8 cellular contexts compared by ENCODE assay signal in genomic region chr3:4834403-4834866, GRCh38.
DNase-seq lines count a peak whose midpoint lies in the region; ATAC-seq and TF ChIP-seq lines count a peak whose summit lies in the region.

No MANE protein-coding gene starts in this region.

- H3K4me1 ChIP-seq in stomach: peaks cover 0 to 20% (median 0%) of the 10 kb centered on the region in 4 donors

- H3K4me3 Mint-ChIP-seq in WTC11: no peak overlapping the region

- H3K27me3 ChIP-seq in stomach (no peaks in the 10 kb centered on the region), brain microvascular endothelial cell (replicated peaks) (no peaks in the 10 kb centered on the region)

- TF ChIP-seq CTCF in stomach (IDR thresholded peaks at IDR 0.05) (no peak), WTC11 (IDR thresholded peaks at IDR 0.05) (no peak), brain microvascular endothelial cell (IDR thresholded peaks at IDR 0.05; ENCODE audit: low read depth, low read length, missing control alignments) (no peak)

- H3K36me3 ChIP-seq in stomach: peaks cover 0 to 45% (median 30%) of the 10 kb centered on the region in 4 donors
- no peaks in the 10 kb centered on the region for H3K36me3 ChIP-seq in brain microvascular endothelial cell (replicated peaks)

- 66 to 80% (median 75%) methylated on average over 8 of the region's 8 CpGs for WGBS in stomach, 5 donors

- DNase-seq in T-helper 9 cell (peak; percentile 56), stomach (peak; percentile 45), WTC11 (ENCODE audit: low spot score) (no peak), HPDE6-E6E7 (ENCODE audit: extremely low spot score) (no peak), brain microvascular endothelial cell (no peak)
- DNase-seq in effector CD4-positive, alpha-beta T cell: peak; percentile 57

- peak; percentile 29 for ATAC-seq in GM18519 (IDR thresholded peaks at IDR 0.05; ENCODE audit: low FRiP score, unreplicated experiment)
- ATAC-seq in HG03025 (IDR thresholded peaks at IDR 0.05; ENCODE audit: low FRiP score, unreplicated experiment): peak; percentile 49
- ATAC-seq in WTC11: no peak

- no peak overlapping the region for H3K27ac Mint-ChIP-seq in WTC11

- no peaks in the 10 kb centered on the region for H3K9me3 Mint-ChIP-seq in WTC11

- intact Hi-C loops in stomach (cut with DNase I; ENCODE audit: low total_unique reads): no loop called here

- H3K27ac ChIP-seq in stomach (peak overlapping the region in 1 of 5 donors; percentile 27), brain microvascular endothelial cell (no peak overlapping the region)

- no peak for TF ChIP-seq POLR2A in stomach (IDR thresholded peaks at IDR 0.05)

- CTCF ChIA-PET in WTC11 (lab: Charles Lee): no interaction called here

- no peaks in the 10 kb centered on the region for H3K27me3 Mint-ChIP-seq in WTC11 (ENCODE audit: low read depth)

- no peak overlapping the region for H3K4me3 ChIP-seq in stomach
- H3K4me3 ChIP-seq in brain microvascular endothelial cell (ENCODE audit: low read depth, low read length): no peak overlapping the region

- H3K9me3 ChIP-seq in stomach: no peaks in the 10 kb centered on the region

- no peaks in the 10 kb centered on the region for H3K36me3 Mint-ChIP-seq in WTC11

- POLR2A ChIA-PET in WTC11 (lab: Charles Lee): no interaction called here

- peaks cover 17% of the 10 kb centered on the region for H3K4me1 Mint-ChIP-seq in WTC11

- in situ Hi-C loops in brain microvascular endothelial cell (cut with HindIII; ENCODE audit: low pct_ligation_motif_present, low sequenced_read_pairs): no loop called here

- TF ChIP-seq EP300 in stomach (IDR thresholded peaks at IDR 0.05): no peak

TF ChIP-seq in WTC11, 78 proteins besides CTCF, POLR2A, EP300 and RAD21:
- TF ChIP-seq, protein P1, sequence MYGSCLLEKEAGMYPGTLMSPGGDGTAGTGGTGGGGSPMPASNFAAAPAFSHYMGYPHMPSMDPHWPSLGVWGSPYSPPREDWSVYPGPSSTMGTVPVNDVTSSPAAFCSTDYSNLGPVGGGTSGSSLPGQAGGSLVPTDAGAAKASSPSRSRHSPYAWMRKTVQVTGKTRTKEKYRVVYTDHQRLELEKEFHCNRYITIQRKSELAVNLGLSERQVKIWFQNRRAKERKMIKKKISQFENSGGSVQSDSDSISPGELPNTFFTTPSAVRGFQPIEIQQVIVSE (CRISPR knock-in tag; IDR thresholded peaks at IDR 0.05; ENCODE audit: borderline replicate concordance): no peak
- no peak for TF ChIP-seq ZNF263 (CRISPR knock-in tag; IDR thresholded peaks at IDR 0.05; ENCODE audit: low read depth)
- no peak for TF ChIP-seq HMGA2 (CRISPR knock-in tag; IDR thresholded peaks at IDR 0.05)
- TF ChIP-seq AFF4 (CRISPR knock-in tag; IDR thresholded peaks at IDR 0.05; ENCODE audit: borderline replicate concordance): no peak
- no peak for TF ChIP-seq ERG (CRISPR knock-in tag; IDR thresholded peaks at IDR 0.05)
- no peak for TF ChIP-seq NFE2L1 (CRISPR knock-in tag; IDR thresholded peaks at IDR 0.05)
- TF ChIP-seq, protein P2, sequence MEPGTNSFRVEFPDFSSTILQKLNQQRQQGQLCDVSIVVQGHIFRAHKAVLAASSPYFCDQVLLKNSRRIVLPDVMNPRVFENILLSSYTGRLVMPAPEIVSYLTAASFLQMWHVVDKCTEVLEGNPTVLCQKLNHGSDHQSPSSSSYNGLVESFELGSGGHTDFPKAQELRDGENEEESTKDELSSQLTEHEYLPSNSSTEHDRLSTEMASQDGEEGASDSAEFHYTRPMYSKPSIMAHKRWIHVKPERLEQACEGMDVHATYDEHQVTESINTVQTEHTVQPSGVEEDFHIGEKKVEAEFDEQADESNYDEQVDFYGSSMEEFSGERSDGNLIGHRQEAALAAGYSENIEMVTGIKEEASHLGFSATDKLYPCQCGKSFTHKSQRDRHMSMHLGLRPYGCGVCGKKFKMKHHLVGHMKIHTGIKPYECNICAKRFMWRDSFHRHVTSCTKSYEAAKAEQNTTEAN (CRISPR knock-in tag; IDR thresholded peaks at IDR 0.05): no peak
- TF ChIP-seq RELA (CRISPR knock-in tag; IDR thresholded peaks at IDR 0.05; ENCODE audit: borderline replicate concordance): no peak
- no peak for TF ChIP-seq NR2C2 (CRISPR knock-in tag; IDR thresholded peaks at IDR 0.05)
- no peak for TF ChIP-seq ZNF396 (CRISPR knock-in tag; IDR thresholded peaks at IDR 0.05; ENCODE audit: borderline replicate concordance)
- no peak for TF ChIP-seq HMGXB4 (CRISPR knock-in tag; IDR thresholded peaks at IDR 0.05)

Comparison
In these comparisons a context has a peak if more than half of its experiments do, and no peak if none do; other contexts are left out.
1. DNase-seq: peak in T-helper 9 cell (single experiment), effector CD4-positive, alpha-beta T cell (single experiment) and stomach (single experiment); none in WTC11 (single experiment), HPDE6-E6E7 (single experiment) and brain microvascular endothelial cell (single experiment).